In genomic region chr17:46192484-46193245, GRCh38 we compare ENCODE assay signal across 1 cellular context.
TF ChIP-seq lines count a peak whose summit lies in the region.

No MANE protein-coding gene starts in this region.

TF ChIP-seq in K562, 482 proteins besides CTCF, POLR2A, EP300 and RAD21 (continued from another document and continues in another):
- TF ChIP-seq ZNF407 (IDR thresholded peaks at IDR 0.05; ENCODE audit: low read depth) (0 out of 2 replicates have a peak, but pooled peaks have one; percentile 20), LEF1 (IDR thresholded peaks at IDR 0.05) (no peak), ETS1 (conservative IDR thresholded peaks at IDR 0.05; ENCODE audit: control insufficient read depth, low read depth, low read length) (peak; percentile 70; the same call in 1 of the 2 replicates), L3MBTL2 (IDR thresholded peaks at IDR 0.05) (no peak), STAT5A (IDR thresholded peaks at IDR 0.05; ENCODE audit: borderline replicate concordance, low read length) (no peak), E2F4 (CRISPR knock-in tag; IDR thresholded peaks at IDR 0.05; ENCODE audit: low read depth) (no peak), ZBTB34 (CRISPR knock-in tag; IDR thresholded peaks at IDR 0.05) (no peak), ELF2 (CRISPR knock-in tag; IDR thresholded peaks at IDR 0.05) (no peak; the same call in 1 of the 2 replicates), TAF9B (IDR thresholded peaks at IDR 0.05; ENCODE audit: partially characterized antibody) (peak; percentile 17), MTA2 (IDR thresholded peaks at IDR 0.05; ENCODE audit: low read depth) (no peak), PTBP1 (IDR thresholded peaks at IDR 0.05; ENCODE audit: low read depth, low read length) (peak; percentile 27; the same call in 1 of the 2 replicates), ZNF655 (CRISPR knock-in tag; IDR thresholded peaks at IDR 0.05) (no peak), RFX5 (IDR thresholded peaks at IDR 0.05; ENCODE audit: low read depth, low read length) (no peak), GTF2F1 (IDR thresholded peaks at IDR 0.05; ENCODE audit: low read depth, low read length) (no peak), BACH1 (tag; IDR thresholded peaks at IDR 0.05) (no peak), CTBP1 (IDR thresholded peaks at IDR 0.05; ENCODE audit: borderline replicate concordance) (no peak; the same call in 1 of the 2 replicates), MAFF (IDR thresholded peaks at IDR 0.05; ENCODE audit: low read length) (no peak), NONO (IDR thresholded peaks at IDR 0.05; ENCODE audit: low read depth in 2 of 2, low read length in 1 of 2) (peak in 1 of 2 experiments; percentile 53; a peak in 1 of 4 replicates), PRMT5 (CRISPR knock-in tag; IDR thresholded peaks at IDR 0.05) (no peak), SRSF3 (IDR thresholded peaks at IDR 0.05; ENCODE audit: insufficient read depth, low read length) (no peak), SFPQ (IDR thresholded peaks at IDR 0.05; ENCODE audit: low read depth, low read length) (no peak), IRF1 (CRISPR knock-in tag; IDR thresholded peaks at IDR 0.05; ENCODE audit: borderline replicate concordance) (no peak), FOS (IDR thresholded peaks at IDR 0.05; ENCODE audit: extremely low read depth, insufficient read length) (no peak), ZFP36 (IDR thresholded peaks at IDR 0.05; ENCODE audit: low read depth, low read length, partially characterized antibody) (peak; percentile 58), PHF21A (IDR thresholded peaks at IDR 0.05; ENCODE audit: borderline replicate concordance, low read depth) (no peak), KLF16 (IDR thresholded peaks at IDR 0.05) (no peak), TAF15 (IDR thresholded peaks at IDR 0.05; ENCODE audit: low read depth, low read length) (no peak), RBBP5 (IDR thresholded peaks at IDR 0.05; ENCODE audit: borderline replicate concordance, insufficient read depth, low read length, poor library complexity, severe bottlenecking) (peak; percentile 25), NCOA4 (IDR thresholded peaks at IDR 0.05; ENCODE audit: partially characterized antibody) (no peak), SIN3B (IDR thresholded peaks at IDR 0.05; ENCODE audit: low read depth) (no peak), FOSL1 (tag; conservative IDR thresholded peaks at IDR 0.05) (no peak), PHF8 (IDR thresholded peaks at IDR 0.05; ENCODE audit: borderline replicate concordance, low read length) (peak; percentile 60; the same call in 1 of the 2 replicates), SMAD4 (CRISPR knock-in tag; conservative IDR thresholded peaks at IDR 0.05) (no peak; the same call in none of the 2 replicates), DNMT1 (IDR thresholded peaks at IDR 0.05) (no peak), MITF (IDR thresholded peaks at IDR 0.05) (peak; percentile 56; the same call in 1 of the 2 replicates), ZNF584 (CRISPR knock-in tag; IDR thresholded peaks at IDR 0.05; ENCODE audit: low read depth) (no peak; the same call in 1 of the 2 replicates), PREB (CRISPR knock-in tag; IDR thresholded peaks at IDR 0.05) (no peak; the same call in none of the 2 replicates), KAT7 (CRISPR knock-in tag; IDR thresholded peaks at IDR 0.05; ENCODE audit: borderline replicate concordance) (0 out of 2 replicates have a peak, but pooled peaks have one; percentile 94), ZNF431 (CRISPR knock-in tag; IDR thresholded peaks at IDR 0.05) (no peak), GTF2A2 (tag; IDR thresholded peaks at IDR 0.05) (peak; percentile 26; the same call in 1 of the 2 replicates), MCM5 (IDR thresholded peaks at IDR 0.05; ENCODE audit: low read depth) (no peak), ZNF280B (CRISPR knock-in tag; IDR thresholded peaks at IDR 0.05) (no peak), SAFB (IDR thresholded peaks at IDR 0.05; ENCODE audit: borderline replicate concordance, low read depth, low read length) (no peak)
